24 cellular contexts compared by ENCODE assay signal in the genomic region with DNA sequence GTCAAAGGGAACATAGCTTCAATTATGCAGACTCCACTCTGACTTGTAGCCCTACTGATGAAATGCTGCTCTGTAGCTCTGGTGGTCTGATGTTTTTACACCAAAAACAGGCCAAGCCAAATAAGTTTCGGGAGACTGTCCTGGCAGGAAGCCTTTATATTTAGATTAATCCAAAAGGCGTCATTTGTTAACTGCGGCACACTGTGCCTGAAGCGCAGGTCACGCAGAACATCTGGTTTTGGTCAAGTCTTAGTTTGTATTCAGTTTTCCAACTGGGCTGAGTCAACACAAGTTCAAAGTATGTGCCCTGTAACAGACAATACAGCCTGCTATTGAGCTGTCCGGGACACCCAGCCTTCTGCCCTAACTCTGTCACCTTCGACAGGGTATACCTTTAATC.
DNase-seq lines count a peak whose midpoint lies in the region; ATAC-seq, FAIRE-seq and TF ChIP-seq lines count a peak whose summit lies in the region.
"Had no signal": no experiment of that assay in that cellular context is flagged by ENCODE, and none has a peak within 500 bp of the region (broad histone marks: within the 10 kb centered on the region; RNA-seq: fewer than 3 reads in every experiment).

No MANE protein-coding gene starts in this region.

- no peaks in the 10 kb centered on the region for H4K20me1 ChIP-seq in GM23338 (replicated peaks; ENCODE audit: insufficient read depth)

- intact Hi-C loops in gastrocnemius medialis (cut with DNase I; ENCODE audit: low total_unique reads): no loop called here

- H3K4me1 ChIP-seq in GM23338 (ENCODE audit: insufficient read depth) (no peaks in the 10 kb centered on the region; the same call in 1 of the 2 replicates), gastrocnemius medialis (no peaks in the 10 kb centered on the region)
- H3K4me1 ChIP-seq: HAP-1 had no signal

- peaks cover 10% of the 10 kb centered on the region for H3K36me3 Mint-ChIP-seq in GM23338 (ENCODE audit: low read depth)

- no peaks in the 10 kb centered on the region for H3F3A ChIP-seq in GM23338 (replicated peaks; ENCODE audit: low read depth)

- peak; percentile 45 for FAIRE-seq in endometrium (lab: Jason Lieb, UNC)
- FAIRE-seq: HepG2 had no signal

- no peaks in the 10 kb centered on the region for H3K79me2 ChIP-seq in GM23338 (replicated peaks; ENCODE audit: insufficient read depth)

- H3K36me3 ChIP-seq in GM23338 (ENCODE audit: insufficient read depth) (peaks cover 1% of the 10 kb centered on the region; the same call in 1 of the 2 replicates), gastrocnemius medialis (no peaks in the 10 kb centered on the region)
- H3K36me3 ChIP-seq: HAP-1, tibial nerve had no signal

- H3K4me3 Mint-ChIP-seq in GM23338: no peak overlapping the region
- H3K4me3 Mint-ChIP-seq: activated CD8-positive, alpha-beta T cell treated with anti-CD3 and anti-CD28 coated beads for 36 hours; mesothelial cell of epicardium had no signal

- peaks cover 21% of the 10 kb centered on the region for H3K9me3 Mint-ChIP-seq in GM23338

- TF ChIP-seq POLR2A in gastrocnemius medialis (IDR thresholded peaks at IDR 0.05): no peak

- peaks cover 0 to 7% (median 0%) of the 10 kb centered on the region in 3 donors for H3K9me3 ChIP-seq in gastrocnemius medialis
- H3K9me3 ChIP-seq: HAP-1 had no signal

- no peak overlapping the region for H3K4me3 ChIP-seq in GM23338
- no peak overlapping the region for H3K4me3 ChIP-seq in gastrocnemius medialis
- H3K4me3 ChIP-seq: HAP-1, tibial nerve had no signal

- in situ Hi-C loops in gastrocnemius medialis (cut with MboI; ENCODE audit: low sequenced_read_pairs in 4 of 4): no loop called here

- DNase-seq in AG20443 (ENCODE audit: low spot score): peak; percentile 38
- DNase-seq in GM23338 (ENCODE audit: low spot score): no peak
- DNase-seq in iris pigment epithelial cell (ENCODE audit: low read depth): peak; percentile 12
- no peak for DNase-seq in putamen (ENCODE audit: low spot score)
- no peak for DNase-seq in gastrocnemius medialis
- no peak for DNase-seq in omental fat pad (ENCODE audit: low spot score)
- DNase-seq: activated CD8-positive, alpha-beta memory T cell treated with anti-CD3 and anti-CD28 coated beads, Interleukin-2, amount 50 U/mL, for 48 hours; activated CD8-positive, alpha-beta T cell treated with anti-CD3 and anti-CD28 coated beads for 36 hours; activated naive CD4-positive, alpha-beta T cell treated with anti-CD3 and anti-CD28 coated beads, Interleukin-2, amount 50 U/mL, for 16 hours; GDM1; glutamatergic neuron; islet precursor cell; Karpas-422; NCI-H1436; NCI-H2081; NCI-H226; SHP77 treated with DMSO at 0.1 percent for 48 hours; stimulated activated CD4-positive, alpha-beta T cell treated with anti-CD3 and anti-CD28 coated beads, Interleukin-4, amount 100 ng/mL, for 4 hours had no signal

- TF ChIP-seq CTCF in GM23338 (conservative IDR thresholded peaks at IDR 0.05; ENCODE audit: low read depth in 2 of 2) (no peak), gastrocnemius medialis (IDR thresholded peaks at IDR 0.05 in 4 of 5, conservative IDR thresholded peaks at IDR 0.05 in 1 of 5) (no peak), omental fat pad (IDR thresholded peaks at IDR 0.05) (no peak)

- H2AFZ ChIP-seq in GM23338: peak overlapping the region; percentile 11; the same call in 1 of the 2 replicates

- no peak for ATAC-seq in GM23338
- no peak for ATAC-seq in gastrocnemius medialis
- no peak for ATAC-seq in omental fat pad (ENCODE audit: low FRiP score)
- ATAC-seq: activated CD8-positive, alpha-beta T cell treated with anti-CD3 and anti-CD28 coated beads for 36 hours; HepG2; Panc1 had no signal

- H3K27ac ChIP-seq in GM23338 (ENCODE audit: low read depth): no peak overlapping the region
- no peak overlapping the region for H3K27ac ChIP-seq in gastrocnemius medialis

- no peak overlapping the region for H3K4me2 ChIP-seq in GM23338

- no peak overlapping the region for H3K27ac Mint-ChIP-seq in GM23338
- H3K27ac Mint-ChIP-seq: activated CD8-positive, alpha-beta T cell treated with anti-CD3 and anti-CD28 coated beads for 36 hours; mesothelial cell of epicardium had no signal

- no peaks in the 10 kb centered on the region for H3K4me1 Mint-ChIP-seq in GM23338
- H3K4me1 Mint-ChIP-seq: mesothelial cell of epicardium had no signal

- no peaks in the 10 kb centered on the region for H3K27me3 ChIP-seq in GM23338 (ENCODE audit: insufficient read depth)
- no peaks in the 10 kb centered on the region for H3K27me3 ChIP-seq in gastrocnemius medialis
- H3K27me3 ChIP-seq: tibial nerve had no signal

- no peaks in the 10 kb centered on the region for H3K9me2 ChIP-seq in GM23338 (ENCODE audit: insufficient read depth)

- peaks cover 5% of the 10 kb centered on the region for H3K27me3 Mint-ChIP-seq in GM23338 (ENCODE audit: insufficient read depth, low read depth, poor library complexity)

TF ChIP-seq in GM23338, 12 proteins besides CTCF, POLR2A, EP300 and RAD21 (continues in another document):
- no peak for TF ChIP-seq STAT1 (IDR thresholded peaks at IDR 0.05; ENCODE audit: unreplicated experiment)
- TF ChIP-seq ZNF114 (CRISPR knock-in tag; IDR thresholded peaks at IDR 0.05): no peak
- TF ChIP-seq EZH2 (IDR thresholded peaks at IDR 0.05; ENCODE audit: low read depth, unreplicated experiment): no peak
- no peak for TF ChIP-seq ZNF331 (CRISPR knock-in tag; IDR thresholded peaks at IDR 0.05; ENCODE audit: low read depth)
- no peak for TF ChIP-seq ETS1 (IDR thresholded peaks at IDR 0.05)
- no peak for TF ChIP-seq CREB1 (CRISPR knock-in tag; IDR thresholded peaks at IDR 0.05; ENCODE audit: low read depth)
- TF ChIP-seq NANOG (IDR thresholded peaks at IDR 0.05; ENCODE audit: borderline replicate concordance): no peak
- TF ChIP-seq, protein P1, sequence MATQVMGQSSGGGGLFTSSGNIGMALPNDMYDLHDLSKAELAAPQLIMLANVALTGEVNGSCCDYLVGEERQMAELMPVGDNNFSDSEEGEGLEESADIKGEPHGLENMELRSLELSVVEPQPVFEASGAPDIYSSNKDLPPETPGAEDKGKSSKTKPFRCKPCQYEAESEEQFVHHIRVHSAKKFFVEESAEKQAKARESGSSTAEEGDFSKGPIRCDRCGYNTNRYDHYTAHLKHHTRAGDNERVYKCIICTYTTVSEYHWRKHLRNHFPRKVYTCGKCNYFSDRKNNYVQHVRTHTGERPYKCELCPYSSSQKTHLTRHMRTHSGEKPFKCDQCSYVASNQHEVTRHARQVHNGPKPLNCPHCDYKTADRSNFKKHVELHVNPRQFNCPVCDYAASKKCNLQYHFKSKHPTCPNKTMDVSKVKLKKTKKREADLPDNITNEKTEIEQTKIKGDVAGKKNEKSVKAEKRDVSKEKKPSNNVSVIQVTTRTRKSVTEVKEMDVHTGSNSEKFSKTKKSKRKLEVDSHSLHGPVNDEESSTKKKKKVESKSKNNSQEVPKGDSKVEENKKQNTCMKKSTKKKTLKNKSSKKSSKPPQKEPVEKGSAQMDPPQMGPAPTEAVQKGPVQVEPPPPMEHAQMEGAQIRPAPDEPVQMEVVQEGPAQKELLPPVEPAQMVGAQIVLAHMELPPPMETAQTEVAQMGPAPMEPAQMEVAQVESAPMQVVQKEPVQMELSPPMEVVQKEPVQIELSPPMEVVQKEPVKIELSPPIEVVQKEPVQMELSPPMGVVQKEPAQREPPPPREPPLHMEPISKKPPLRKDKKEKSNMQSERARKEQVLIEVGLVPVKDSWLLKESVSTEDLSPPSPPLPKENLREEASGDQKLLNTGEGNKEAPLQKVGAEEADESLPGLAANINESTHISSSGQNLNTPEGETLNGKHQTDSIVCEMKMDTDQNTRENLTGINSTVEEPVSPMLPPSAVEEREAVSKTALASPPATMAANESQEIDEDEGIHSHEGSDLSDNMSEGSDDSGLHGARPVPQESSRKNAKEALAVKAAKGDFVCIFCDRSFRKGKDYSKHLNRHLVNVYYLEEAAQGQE (IDR thresholded peaks at IDR 0.05; ENCODE audit: unreplicated experiment): no peak

Comparison
In these comparisons a context has a peak if more than half of its experiments do, and no peak if none do; other contexts are left out.
1. DNase-seq: peak in AG20443 (single experiment) and iris pigment epithelial cell (single experiment); none in GM23338 (single experiment), putamen (single experiment), gastrocnemius medialis (0 of 2) and omental fat pad (single experiment).